Comparison of ENCODE assay signal across 8 cellular contexts in genomic region chr1:777480-778180, GRCh38.
DNase-seq lines count a peak whose midpoint lies in the region; ATAC-seq, FAIRE-seq and TF ChIP-seq lines count a peak whose summit lies in the region.
"Not testable (repeated sequence)": the region's sequence is repeated elsewhere in the genome, so short reads cannot be mapped to it uniquely, and the experiment has no call there.

No MANE protein-coding gene starts in this region.

- not testable (repeated sequence) for H3K9me2 ChIP-seq in GM23338 (ENCODE audit: insufficient read depth); PC-3 (replicated peaks; ENCODE audit: low read length)

- intact Hi-C loops in PC-3 (cut with micrococcal nuclease); heart right ventricle (cut with DNase I); spleen (cut with DNase I; ENCODE audit: low total_unique reads): not testable (repeated sequence)

- not testable (repeated sequence) for TF ChIP-seq POLR2A in A549 (IDR thresholded peaks at IDR 0.05; ENCODE audit: low read length); spleen (IDR thresholded peaks at IDR 0.05)

- peaks cover 18% of the 10 kb centered on the region for H3K79me2 ChIP-seq in GM23338 (replicated peaks; ENCODE audit: insufficient read depth)
- H3K79me2 ChIP-seq in PC-3 (ENCODE audit: low read length), result not testable (repeated sequence)

- DNase-seq in A549 (ENCODE audit: low read depth in 1 of 2, low spot score in 1 of 2); GM23338 (ENCODE audit: low spot score); PC-3; activated T-cell treated with anti-CD3 and anti-CD28 coated beads, Interleukin-2, amount 50 U/mL, for 4 hours; choroid plexus epithelial cell (ENCODE audit: low read depth); heart right ventricle: not testable (repeated sequence)
- DNase-seq in naive thymus-derived CD8-positive, alpha-beta T cell, result peak in 3 of 10 donors; percentile 0 to 16 (median 5)
- peak; percentile 64 for DNase-seq in spleen

- peak overlapping the region; percentile 71 to 92 for H3K27ac ChIP-seq in A549
- H3K27ac ChIP-seq in GM23338 (ENCODE audit: low read depth); PC-3 (ENCODE audit: low read length): not testable (repeated sequence)
- peak overlapping the region in 8 of 10 donors; percentile 80 to 92 (median 87) for H3K27ac ChIP-seq in heart right ventricle
- peak overlapping the region in 6 of 8 donors; percentile 85 to 91 (median 88) for H3K27ac ChIP-seq in spleen

- H3K27me3 Mint-ChIP-seq in GM23338 (ENCODE audit: insufficient read depth, low read depth, poor library complexity); activated T-cell treated with anti-CD3 and anti-CD28 coated beads, Interleukin-2, amount 50 U/mL, for 4 hours (ENCODE audit: low read depth); naive thymus-derived CD8-positive, alpha-beta T cell: not testable (repeated sequence)

- not testable (repeated sequence) for TF ChIP-seq RAD21 in A549 (conservative IDR thresholded peaks at IDR 0.05 in 1 of 2, IDR thresholded peaks at IDR 0.05 in 1 of 2)

- H3K4me3 Mint-ChIP-seq in GM23338, result peak overlapping the region; percentile 99; the same call in 2 of the 3 replicates
- peak overlapping the region; percentile 98 for H3K4me3 Mint-ChIP-seq in activated T-cell treated with anti-CD3 and anti-CD28 coated beads, Interleukin-2, amount 50 U/mL, for 4 hours
- peak overlapping the region in 8 of 10 donors; percentile 37 to 98 (median 96) for H3K4me3 Mint-ChIP-seq in naive thymus-derived CD8-positive, alpha-beta T cell

- H3F3A ChIP-seq in GM23338 (replicated peaks; ENCODE audit: low read depth); PC-3 (ENCODE audit: low read length, unreplicated experiment): not testable (repeated sequence)

- not testable (repeated sequence) for H3K27ac Mint-ChIP-seq in GM23338
- peak overlapping the region in 8 of 10 donors; percentile 97 to 100 (median 100) for H3K27ac Mint-ChIP-seq in naive thymus-derived CD8-positive, alpha-beta T cell

- H4K20me1 ChIP-seq in GM23338 (replicated peaks; ENCODE audit: insufficient read depth); PC-3 (ENCODE audit: low read length): not testable (repeated sequence)

- not testable (repeated sequence) for BruUV-seq in PC-3 (replicated peaks; lab: Mats Ljungman, UMichigan)

- not testable (repeated sequence) for H3K4me1 ChIP-seq in A549; GM23338 (ENCODE audit: insufficient read depth); PC-3 (ENCODE audit: insufficient read depth, low read length)
- H3K4me1 ChIP-seq in heart right ventricle, result peaks cover 0 to 20% (median 7%) of the 10 kb centered on the region in 9 donors
- H3K4me1 ChIP-seq in spleen, result peaks cover 0 to 19% (median 12%) of the 10 kb centered on the region in 6 donors

- not testable (repeated sequence) for ATAC-seq in A549; GM23338; PC-3; activated T-cell treated with anti-CD3 and anti-CD28 coated beads, Interleukin-2, amount 50 U/mL, for 4 hours; heart right ventricle; naive thymus-derived CD8-positive, alpha-beta T cell

- FAIRE-seq in A549 (lab: Jason Lieb, UNC), result not testable (repeated sequence)

- not testable (repeated sequence) for H3K4me1 Mint-ChIP-seq in GM23338
- peaks cover 12% of the 10 kb centered on the region for H3K4me1 Mint-ChIP-seq in activated T-cell treated with anti-CD3 and anti-CD28 coated beads, Interleukin-2, amount 50 U/mL, for 4 hours (ENCODE audit: low read depth)
- peaks cover 3 to 11% (median 9%) of the 10 kb centered on the region in 4 donors for H3K4me1 Mint-ChIP-seq in naive thymus-derived CD8-positive, alpha-beta T cell

- CTCF ChIA-PET in A549 (lab: Yijun Ruan, JAX); PC-3 (lab: Charles Lee): not testable (repeated sequence)

- H3K36me3 Mint-ChIP-seq in GM23338 (ENCODE audit: low read depth); activated T-cell treated with anti-CD3 and anti-CD28 coated beads, Interleukin-2, amount 50 U/mL, for 4 hours (ENCODE audit: insufficient read depth); naive thymus-derived CD8-positive, alpha-beta T cell: not testable (repeated sequence)

- H3K9me3 ChIP-seq in A549; PC-3 (ENCODE audit: low read length); heart right ventricle; spleen: not testable (repeated sequence)

- H3K4me2 ChIP-seq in A549 (peak overlapping the region; percentile 81), GM23338 (peak overlapping the region; percentile 75), PC-3 (ENCODE audit: low read length) (peak overlapping the region; percentile 67)

- H3K9ac ChIP-seq in PC-3 (ENCODE audit: low read length), result peak overlapping the region; percentile 84

- not testable (repeated sequence) for H3K27me3 ChIP-seq in GM23338 (ENCODE audit: insufficient read depth); PC-3 (ENCODE audit: low read length); heart right ventricle; spleen (replicated peaks in 1 of 7)

- not testable (repeated sequence) for TF ChIP-seq CTCF in A549 (IDR thresholded peaks at IDR 0.05); GM23338 (conservative IDR thresholded peaks at IDR 0.05; ENCODE audit: low read depth in 2 of 2); PC-3 (conservative IDR thresholded peaks at IDR 0.05; ENCODE audit: low read depth, low read length); choroid plexus epithelial cell (conservative IDR thresholded peaks at IDR 0.05; ENCODE audit: low read depth, low read length); heart right ventricle (IDR thresholded peaks at IDR 0.05); spleen (IDR thresholded peaks at IDR 0.05 in 8 of 11, conservative IDR thresholded peaks at IDR 0.05 in 3 of 11)

- not testable (repeated sequence) for TF ChIP-seq EP300 in A549 (IDR thresholded peaks at IDR 0.05)

- H2AFZ ChIP-seq in GM23338; PC-3 (ENCODE audit: low read length): not testable (repeated sequence)

- peak overlapping the region; percentile 69 for H3K4me3 ChIP-seq in A549
- peak overlapping the region; percentile 89 for H3K4me3 ChIP-seq in GM23338
- peak overlapping the region; percentile 71 for H3K4me3 ChIP-seq in PC-3 (ENCODE audit: low read length)
- peak overlapping the region; percentile 67 for H3K4me3 ChIP-seq in choroid plexus epithelial cell (ENCODE audit: low read depth, low read length)
- peak overlapping the region in 9 of 10 donors; percentile 50 to 78 (median 66) for H3K4me3 ChIP-seq in heart right ventricle
- peak overlapping the region in 5 of 8 donors; percentile 55 to 76 (median 59) for H3K4me3 ChIP-seq in spleen

- not testable (repeated sequence) for H3K36me3 ChIP-seq in GM23338 (ENCODE audit: insufficient read depth); PC-3 (ENCODE audit: low read depth, low read length); heart right ventricle; spleen

- 86% methylated on average over 20 of the region's 23 CpGs for WGBS in A549 (ENCODE audit: missing lambda C conversion rate)
- WGBS in heart right ventricle, 2 donors, result 82 to 83% methylated on average over 21 of the region's 23 CpGs
- WGBS in spleen, 5 donors, result 78 to 87% (median 86%) methylated on average over 19 to 23 of the region's 23 CpGs

- POLR2A ChIA-PET in A549 (lab: Yijun Ruan, JAX); PC-3 (lab: Charles Lee; ENCODE audit: unreplicated experiment); naive thymus-derived CD8-positive, alpha-beta T cell (lab: Charles Lee): not testable (repeated sequence)

- H3K9me3 Mint-ChIP-seq in GM23338; activated T-cell treated with anti-CD3 and anti-CD28 coated beads, Interleukin-2, amount 50 U/mL, for 4 hours; naive thymus-derived CD8-positive, alpha-beta T cell: not testable (repeated sequence)
